In the genomic region with DNA sequence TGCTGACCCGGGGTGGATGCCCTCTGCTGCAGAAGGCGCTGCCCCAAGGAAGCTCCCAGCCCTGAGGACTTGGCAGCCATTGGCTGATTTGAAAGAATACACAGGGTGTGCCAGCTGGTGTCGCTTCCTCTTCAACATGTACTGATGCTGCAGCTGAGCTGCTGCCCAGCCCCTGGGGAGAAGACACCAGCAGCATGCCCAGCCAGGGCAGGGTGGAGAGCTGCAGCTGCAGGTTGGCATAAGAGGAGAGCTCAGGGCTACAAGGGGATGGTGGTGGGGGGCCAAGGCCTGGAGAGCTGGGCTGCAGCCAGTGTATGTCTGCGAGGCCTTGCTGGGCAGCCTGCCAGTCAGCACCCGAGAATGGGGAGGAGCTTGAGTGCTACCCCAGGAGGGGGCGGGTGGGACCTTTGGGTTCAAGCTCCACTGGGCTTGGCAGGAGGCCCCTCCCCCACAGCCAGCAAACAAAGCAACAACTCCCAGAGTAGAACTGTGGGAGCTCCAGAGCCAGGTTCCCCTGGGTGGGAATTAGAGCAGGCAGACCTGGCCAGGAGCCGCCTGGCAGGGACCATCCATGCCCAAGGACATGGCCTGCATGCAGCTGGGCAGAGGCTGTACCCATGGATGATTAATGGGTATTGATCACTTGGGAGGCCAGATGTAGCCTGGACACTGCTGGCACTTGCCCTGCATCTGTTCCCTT, we compare ENCODE assay signal across 8 cellular contexts. TPM values are rescaled to one million over a fixed set of nuclear protein-coding genes. Genes with fewer than 3 reads are reported as not detected.
DNase-seq lines count a peak whose midpoint lies in the region; ATAC-seq and TF ChIP-seq lines count a peak whose summit lies in the region.

No MANE protein-coding gene starts in this region.

- H4K20me1 ChIP-seq in GM23338 (replicated peaks; ENCODE audit: insufficient read depth), result no peaks in the 10 kb centered on the region

- H3K36me3 ChIP-seq in GM23338 (ENCODE audit: insufficient read depth), result no peaks in the 10 kb centered on the region
- H3K36me3 ChIP-seq in colonic mucosa, result no peaks in the 10 kb centered on the region
- peaks cover 0 to 4% (median 0%) of the 10 kb centered on the region in 4 donors for H3K36me3 ChIP-seq in upper lobe of left lung

- ATAC-seq in GM23338, result peak; percentile 66
- peak; percentile 70 to 83 for ATAC-seq in upper lobe of left lung (ENCODE audit: low FRiP score in 2 of 2)

- 4 to 15% methylated on average over 3 to 7 of the region's 7 CpGs for WGBS in upper lobe of left lung, 2 donors

- H3K9me3 ChIP-seq in colonic mucosa, result no peaks in the 10 kb centered on the region
- no peaks in the 10 kb centered on the region for H3K9me3 ChIP-seq in upper lobe of left lung

- no peaks in the 10 kb centered on the region for H3K36me3 Mint-ChIP-seq in GM23338 (ENCODE audit: low read depth)
- H3K36me3 Mint-ChIP-seq in T-helper 1 cell treated with Interleukin-12 subunit alpha and Interleukin-12 subunit beta and Interleukin-4 antibody, amounts not matched to agents 30 μg/mL and 1 μg/mL, for 36 hours (ENCODE audit: low read depth), result peaks cover 20% of the 10 kb centered on the region

- intact Hi-C loops in colonic mucosa (cut with DNase I), result no loop called here

- no peak overlapping the region for H2AFZ ChIP-seq in GM23338

- peaks cover 18% of the 10 kb centered on the region for H3K4me1 Mint-ChIP-seq in GM23338
- H3K4me1 Mint-ChIP-seq in T-helper 1 cell treated with Interleukin-12 subunit alpha and Interleukin-12 subunit beta and Interleukin-4 antibody, amounts not matched to agents 30 μg/mL and 1 μg/mL, for 36 hours (ENCODE audit: low read depth), result peaks cover 38% of the 10 kb centered on the region

- H3K9ac ChIP-seq in colonic mucosa (ENCODE audit: low read depth in 2 of 2, low read length in 2 of 2), result peak overlapping the region in 1 of 2 donors; percentile 72

- peaks cover 10% of the 10 kb centered on the region for H3K27me3 Mint-ChIP-seq in GM23338 (ENCODE audit: insufficient read depth, low read depth, poor library complexity)
- no peaks in the 10 kb centered on the region for H3K27me3 Mint-ChIP-seq in T-helper 1 cell treated with Interleukin-12 subunit alpha and Interleukin-12 subunit beta and Interleukin-4 antibody, amounts not matched to agents 30 μg/mL and 1 μg/mL, for 36 hours (ENCODE audit: low read depth)

- H3K27me3 ChIP-seq in GM23338 (ENCODE audit: insufficient read depth) (no peaks in the 10 kb centered on the region), colonic mucosa (no peaks in the 10 kb centered on the region), upper lobe of left lung (no peaks in the 10 kb centered on the region)

- no peak overlapping the region for H3K27ac Mint-ChIP-seq in GM23338
- H3K27ac Mint-ChIP-seq in T-helper 1 cell treated with Interleukin-12 subunit alpha and Interleukin-12 subunit beta and Interleukin-4 antibody, amounts not matched to agents 30 μg/mL and 1 μg/mL, for 36 hours, result peak overlapping the region; percentile 59

- H3K27ac ChIP-seq in GM23338 (ENCODE audit: low read depth), result no peak overlapping the region
- peak overlapping the region; percentile 85 for H3K27ac ChIP-seq in colonic mucosa
- H3K27ac ChIP-seq in upper lobe of left lung, result peak overlapping the region in 3 of 4 donors; percentile 67 to 74 (median 68)

- H3K4me1 ChIP-seq in GM23338 (ENCODE audit: insufficient read depth) (no peaks in the 10 kb centered on the region), colonic mucosa (peaks cover 34% of the 10 kb centered on the region), upper lobe of left lung (peaks cover 30 to 57% (median 47%) of the 10 kb centered on the region in 4 donors)

- no peak for TF ChIP-seq POLR2A in upper lobe of left lung (IDR thresholded peaks at IDR 0.05)

- TF ChIP-seq CTCF in GM12875 (IDR thresholded peaks at IDR 0.05; ENCODE audit: borderline replicate concordance, insufficient read depth, low read depth, low read length), result no peak
- no peak for TF ChIP-seq CTCF in GM23338 (conservative IDR thresholded peaks at IDR 0.05; ENCODE audit: low read depth in 2 of 2)
- TF ChIP-seq CTCF in colonic mucosa (IDR thresholded peaks at IDR 0.05), result no peak
- TF ChIP-seq CTCF in upper lobe of left lung (IDR thresholded peaks at IDR 0.05), result no peak

- H3K4me3 Mint-ChIP-seq in GM23338, result no peak overlapping the region
- H3K4me3 Mint-ChIP-seq in T-helper 1 cell treated with Interleukin-12 subunit alpha and Interleukin-12 subunit beta and Interleukin-4 antibody, amounts not matched to agents 30 μg/mL and 1 μg/mL, for 36 hours, result peak overlapping the region; percentile 64

- H3K4me2 ChIP-seq in GM23338, result no peak overlapping the region

- H3K4me3 ChIP-seq in GM12875 (ENCODE audit: low read depth, low read length) (peak overlapping the region; percentile 6), GM23338 (no peak overlapping the region), colonic mucosa (peak overlapping the region; percentile 3), upper lobe of left lung (no peak overlapping the region)

- no peak for TF ChIP-seq EP300 in upper lobe of left lung (IDR thresholded peaks at IDR 0.05)

- H3F3A ChIP-seq in GM23338 (replicated peaks; ENCODE audit: low read depth), result no peaks in the 10 kb centered on the region

- no peaks in the 10 kb centered on the region for H3K9me3 Mint-ChIP-seq in GM23338
- H3K9me3 Mint-ChIP-seq in T-helper 1 cell treated with Interleukin-12 subunit alpha and Interleukin-12 subunit beta and Interleukin-4 antibody, amounts not matched to agents 30 μg/mL and 1 μg/mL, for 36 hours, result no peaks in the 10 kb centered on the region

- H3K9me2 ChIP-seq in GM23338 (ENCODE audit: insufficient read depth), result no peaks in the 10 kb centered on the region

- H3K79me2 ChIP-seq in GM23338 (replicated peaks; ENCODE audit: insufficient read depth), result no peaks in the 10 kb centered on the region

- DNase-seq in GM23338 (ENCODE audit: low spot score), result no peak
- DNase-seq in NCI-H1092 (lab: John Stamatoyannopoulos, UW), result peak; percentile 92
- peak; percentile 96 for DNase-seq in colonic mucosa
- peak; percentile 94 for DNase-seq in midbrain (lab: John Stamatoyannopoulos, UW)
- DNase-seq in upper lobe of left lung, result peak; percentile 64 to 72
- DNase-seq in GOT3 (lab: John Stamatoyannopoulos, UW), result no peak

TF ChIP-seq in GM23338, 12 proteins besides CTCF, POLR2A, EP300 and RAD21:
- TF ChIP-seq JUNB (IDR thresholded peaks at IDR 0.05; ENCODE audit: unreplicated experiment) (no peak), ETS1 (IDR thresholded peaks at IDR 0.05) (no peak), STAT1 (IDR thresholded peaks at IDR 0.05; ENCODE audit: unreplicated experiment) (no peak)

RNA-seq across cellular contexts. Expression of gene SEMA4B, which starts 9.2 kb away (rescaled TPM):
- 41.2 and 48.2 TPM in 2 replicates for total RNA-seq in GM23338 (2014; rRNA removed; shearing (Covaris generic))
- polyA plus RNA-seq in GM23338 (2016; fragmentation: Nextera tagmentation; extraction: Ambion mirVana), result 16.7 and 19.5 TPM in 2 replicates
- total RNA-seq in colonic mucosa (100 to 1,000 TPM; 102 to 141 TPM), upper lobe of left lung (10 to 100 TPM; 47.6 to 81.3 (median 55.9) TPM)

RNA-seq across cellular contexts. Expression of gene CIB1, which starts 41.8 kb away (rescaled TPM):
- 9.8 and 11.2 TPM in 2 replicates for total RNA-seq in GM23338 (2014; rRNA removed; shearing (Covaris generic))
- 33.5 and 35.9 TPM in 2 replicates for polyA plus RNA-seq in GM23338 (2016; fragmentation: Nextera tagmentation; extraction: Ambion mirVana)
- total RNA-seq in colonic mucosa (100 to 1,000 TPM; 212 to 216 TPM), upper lobe of left lung (10 to 100 TPM; 40.9 to 89.6 (median 75.5) TPM)

RNA-seq across cellular contexts. Expression of gene GDPGP1, which starts 42.1 kb away (rescaled TPM):
- 1.2 and 3.8 TPM in 2 replicates for total RNA-seq in GM23338 (2014; rRNA removed; shearing (Covaris generic))
- 0.52 and 0.61 TPM in 2 replicates for polyA plus RNA-seq in GM23338 (2016; fragmentation: Nextera tagmentation; extraction: Ambion mirVana)
- total RNA-seq in colonic mucosa (10 to 100 TPM; 14.4 to 18.6 TPM), upper lobe of left lung (10 to 100 TPM in 3 of 6 donors, 1 to 10 TPM in 3; 7.2 to 27.2 (median 10.3) TPM)

RNA-seq across cellular contexts. Expression of gene TTLL13, which starts 57.4 kb away (rescaled TPM):
- total RNA-seq in GM23338 (2014; rRNA removed; shearing (Covaris generic)), result not detected in 2 replicates
- polyA plus RNA-seq in GM23338 (2016; fragmentation: Nextera tagmentation; extraction: Ambion mirVana), result not detected in 2 replicates
- 1 to 10 TPM in 1 of 2 donors, under 1 TPM in 1; 0.35 to 1.2 TPM for total RNA-seq in colonic mucosa
- under 1 TPM in 3 of 6 donors, not detected in 3; 0.39 to 0.89 (median 0.49) TPM for total RNA-seq in upper lobe of left lung

Comparison
In these comparisons a context has a peak if more than half of its experiments do, and no peak if none do; other contexts are left out.
1. H3K4me3 ChIP-seq: peak in GM12875 (single experiment) and colonic mucosa (single experiment); none in GM23338 (single experiment) and upper lobe of left lung (0 of 4).
2. DNase-seq: peak in NCI-H1092 (single experiment), colonic mucosa (single experiment), midbrain (single experiment) and upper lobe of left lung (2 of 2); none in GM23338 (single experiment) and GOT3 (single experiment).